Comparison of ENCODE assay signal across 8 cellular contexts in the genomic region with DNA sequence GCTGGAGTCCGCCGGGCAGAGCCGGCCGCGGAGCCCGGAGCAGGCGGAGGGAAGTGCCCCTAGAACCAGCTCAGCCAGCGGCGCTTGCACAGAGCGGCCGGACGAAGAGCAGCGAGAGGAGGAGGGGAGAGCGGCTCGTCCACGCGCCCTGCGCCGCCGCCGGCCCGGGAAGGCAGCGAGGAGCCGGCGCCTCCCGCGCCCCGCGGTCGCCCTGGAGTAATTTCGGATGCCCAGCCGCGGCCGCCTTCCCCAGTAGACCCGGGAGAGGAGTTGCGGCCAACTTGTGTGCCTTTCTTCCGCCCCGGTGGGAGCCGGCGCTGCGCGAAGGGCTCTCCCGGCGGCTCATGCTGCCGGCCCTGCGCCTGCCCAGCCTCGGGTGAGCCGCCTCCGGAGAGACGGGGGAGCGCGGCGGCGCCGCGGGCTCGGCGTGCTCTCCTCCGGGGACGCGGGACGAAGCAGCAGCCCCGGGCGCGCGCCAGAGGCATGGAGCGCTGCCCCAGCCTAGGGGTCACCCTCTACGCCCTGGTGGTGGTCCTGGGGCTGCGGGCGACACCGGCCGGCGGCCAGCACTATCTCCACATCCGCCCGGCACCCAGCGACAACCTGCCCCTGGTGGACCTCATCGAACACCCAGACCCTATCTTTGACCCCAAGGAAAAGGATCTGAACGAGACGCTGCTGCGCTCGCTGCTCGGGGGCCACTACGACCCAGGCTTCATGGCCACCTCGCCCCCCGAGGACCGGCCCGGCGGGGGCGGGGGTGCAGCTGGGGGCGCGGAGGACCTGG. TPM values are rescaled to one million over a fixed set of nuclear protein-coding genes. Genes with fewer than 3 reads are reported as not detected.
A peak's percentile ranks its signal among the peaks of the same experiment; 100 is the strongest.
DNase-seq lines count a peak whose midpoint lies in the region; ATAC-seq and TF ChIP-seq lines count a peak whose summit lies in the region.

No MANE protein-coding gene starts in this region.

- CTCF ChIA-PET in HEK293T (lab: Yijun Ruan, JAX) = interaction anchor here (0.9 to 1.0 kb wide), 4 partner anchors 59 to 122 kb away, joined by 4 read pairs; no protein-coding TSS in a partner anchor
- CTCF ChIA-PET in OCI-LY7 (lab: Charles Lee; ENCODE audit: unreplicated experiment) = no interaction called here

- peak overlapping the region; percentile 69 to 95 (median 91) for H3K4me3 Mint-ChIP-seq in CD4-positive, CD25-positive, alpha-beta regulatory T cell

- H3K27ac ChIP-seq in CD4-positive, CD25-positive, alpha-beta regulatory T cell (ENCODE audit: insufficient read depth, low read length, poor library complexity, severe bottlenecking) = peak overlapping the region; percentile 47
- H3K27ac ChIP-seq in OCI-LY7 (ENCODE audit: low read depth, low read length, poor library complexity, severe bottlenecking) (no peak overlapping the region), uterus (no peak overlapping the region)

- ATAC-seq in CD4-positive, CD25-positive, alpha-beta regulatory T cell (ENCODE audit: low read depth in 2 of 2) = peak; percentile 34 to 49

- H3K4me1 ChIP-seq in CD4-positive, CD25-positive, alpha-beta regulatory T cell (ENCODE audit: control insufficient read depth, insufficient read depth, low read length, poor library complexity, severe bottlenecking) = peaks cover 55% of the 10 kb centered on the region
- no peaks in the 10 kb centered on the region for H3K4me1 ChIP-seq in OCI-LY7 (ENCODE audit: insufficient read depth, low read length, poor library complexity, severe bottlenecking)
- H3K4me1 ChIP-seq in neuron (ENCODE audit: insufficient read depth, low read length) = peaks cover 21% of the 10 kb centered on the region
- peaks cover 0 to 31% of the 10 kb centered on the region in 2 donors for H3K4me1 ChIP-seq in uterus

- H3K4me2 ChIP-seq in OCI-LY7 (ENCODE audit: low read length) = no peak overlapping the region

- no peaks in the 10 kb centered on the region for H3K36me3 ChIP-seq in CD4-positive, CD25-positive, alpha-beta regulatory T cell (ENCODE audit: control insufficient read depth, insufficient read depth, low read length)
- no peaks in the 10 kb centered on the region for H3K36me3 ChIP-seq in OCI-LY7 (ENCODE audit: insufficient read depth, low read length)
- H3K36me3 ChIP-seq in neuron (ENCODE audit: insufficient read depth, low read length) = no peaks in the 10 kb centered on the region
- H3K36me3 ChIP-seq in uterus = no peaks in the 10 kb centered on the region

- H3K36me3 Mint-ChIP-seq in CD4-positive, CD25-positive, alpha-beta regulatory T cell = no peaks in the 10 kb centered on the region

- no peak overlapping the region for H3K27ac Mint-ChIP-seq in CD4-positive, CD25-positive, alpha-beta regulatory T cell

- no peaks in the 10 kb centered on the region for H4K20me1 ChIP-seq in OCI-LY7 (ENCODE audit: insufficient read depth, low read length)

- peak; percentile 22 to 62 (median 44) for DNase-seq in CD4-positive, CD25-positive, alpha-beta regulatory T cell
- DNase-seq in HEK293T (ENCODE audit: extremely low spot score) = peak; percentile 56
- DNase-seq in OCI-LY7 (ENCODE audit: low spot score) = peak; percentile 3
- peak; percentile 7 for DNase-seq in activated effector memory CD4-positive, alpha-beta T cell treated with Interleukin-2 at 50 U/mL for 16 hours
- peak; percentile 15 for DNase-seq in foreskin melanocyte
- DNase-seq in uterus = peak in 1 of 2 donors; percentile 25
- DNase-seq in mesenteric fat pad (ENCODE audit: low spot score) = no peak

- no TSS peak for BruUV-seq in OCI-LY7 (replicated peaks; lab: Mats Ljungman, UMichigan)

- peaks cover 23% of the 10 kb centered on the region for H3K27me3 ChIP-seq in CD4-positive, CD25-positive, alpha-beta regulatory T cell (ENCODE audit: control insufficient read depth, insufficient read depth, low read length)
- H3K27me3 ChIP-seq in neuron (ENCODE audit: insufficient read depth, low read length) = peaks cover 56% of the 10 kb centered on the region
- peaks cover 19 to 43% of the 10 kb centered on the region in 2 donors for H3K27me3 ChIP-seq in uterus

- no peak for TF ChIP-seq CTCF in OCI-LY7 (conservative IDR thresholded peaks at IDR 0.05; ENCODE audit: low read length)
- no peak for TF ChIP-seq CTCF in uterus (IDR thresholded peaks at IDR 0.05)

- H3K4me3 ChIP-seq in CD4-positive, CD25-positive, alpha-beta regulatory T cell (ENCODE audit: low read depth, low read length) = no peak overlapping the region
- H3K4me3 ChIP-seq in OCI-LY7 (ENCODE audit: low read depth, low read length, poor library complexity, severe bottlenecking) (no peak overlapping the region), neuron (ENCODE audit: low read length) (peak overlapping the region; percentile 37), uterus (peak overlapping the region; percentile 22 to 39)

- H3K4me1 Mint-ChIP-seq in CD4-positive, CD25-positive, alpha-beta regulatory T cell = peaks cover 9 to 30% (median 16%) of the 10 kb centered on the region in 4 donors

- no peaks in the 10 kb centered on the region for H3K79me2 ChIP-seq in OCI-LY7 (ENCODE audit: insufficient read depth, low read depth, low read length)

- TF ChIP-seq POLR2A in uterus (IDR thresholded peaks at IDR 0.05) = no peak

- peaks cover 64% of the 10 kb centered on the region for H3K27me3 Mint-ChIP-seq in CD4-positive, CD25-positive, alpha-beta regulatory T cell

- H2AFZ ChIP-seq in OCI-LY7 (ENCODE audit: low read length) (no peak overlapping the region), neuron (ENCODE audit: low read depth, low read length) (peak overlapping the region; percentile 95)

- H3K9me3 ChIP-seq in CD4-positive, CD25-positive, alpha-beta regulatory T cell (ENCODE audit: control insufficient read depth in 2 of 2, low read length in 2 of 2) = no peaks in the 10 kb centered on the region
- H3K9me3 ChIP-seq in OCI-LY7 (ENCODE audit: low read length) (no peaks in the 10 kb centered on the region), neuron (ENCODE audit: low read length) (no peaks in the 10 kb centered on the region), uterus (no peaks in the 10 kb centered on the region)

- POLR2A ChIA-PET in HEK293T (lab: Yijun Ruan, JAX) (interaction anchor here (1.2 to 1.6 kb wide), 3 partner anchors 16 to 122 kb away, joined by 4 to 5 read pairs (median 5); no protein-coding TSS in a partner anchor), OCI-LY7 (lab: Charles Lee) (no interaction called here)

- H3K9me2 ChIP-seq in OCI-LY7 (ENCODE audit: insufficient read depth, low read length) = no peaks in the 10 kb centered on the region

- intact Hi-C loops in OCI-LY7 (cut with micrococcal nuclease; ENCODE audit: unreplicated experiment) = loop anchor here (2.0 to 5.0 kb wide), 2 partner anchors 61 to 343 kb away; no protein-coding TSS in a partner anchor
- intact Hi-C loops in uterus (cut with DNase I; ENCODE audit: low total_unique reads) = loop anchor here (10.0 kb wide), 1 partner anchor 121 kb away; no protein-coding TSS in a partner anchor

- peaks cover 0 to 2% (median 0%) of the 10 kb centered on the region in 7 donors for H3K9me3 Mint-ChIP-seq in CD4-positive, CD25-positive, alpha-beta regulatory T cell

TF ChIP-seq in HEK293T, 16 proteins besides CTCF, POLR2A, EP300 and RAD21:
- TF ChIP-seq L3MBTL2 (conservative IDR thresholded peaks at IDR 0.05) (no peak), NFRKB (IDR thresholded peaks at IDR 0.05) (no peak), BHLHE40 (IDR thresholded peaks at IDR 0.05; ENCODE audit: borderline replicate concordance) (no peak), HDGF (IDR thresholded peaks at IDR 0.05; ENCODE audit: borderline replicate concordance) (no peak)

RNA-seq across cellular contexts. Expression of a gene that starts 0.4 kb away (rescaled TPM):
- total RNA-seq in CD4-positive, CD25-positive, alpha-beta regulatory T cell = 4.8 TPM
- polyA plus RNA-seq in CD4-positive, CD25-positive, alpha-beta regulatory T cell = 10 to 100 TPM; 14.2 to 34.7 (median 23.7) TPM
- total RNA-seq in OCI-LY7 (2014; rRNA removed; shearing (Covaris generic)) = not detected in 2 replicates
- not detected in 2 replicates for total RNA-seq in OCI-LY7 (2022)
- 1 to 10 TPM in 1 of 4 donors, under 1 TPM in 1, not detected in 2; 0.21 to 2.6 TPM for total RNA-seq in uterus
- 0.74 TPM for total RNA-seq in mesenteric fat pad

Comparison
In these comparisons a context has a peak if more than half of its experiments do, and no peak if none do; other contexts are left out.
1. H3K4me3 ChIP-seq: peak in neuron (single experiment) and uterus (2 of 2); none in CD4-positive, CD25-positive, alpha-beta regulatory T cell (single experiment) and OCI-LY7 (single experiment).